In the genomic region with DNA sequence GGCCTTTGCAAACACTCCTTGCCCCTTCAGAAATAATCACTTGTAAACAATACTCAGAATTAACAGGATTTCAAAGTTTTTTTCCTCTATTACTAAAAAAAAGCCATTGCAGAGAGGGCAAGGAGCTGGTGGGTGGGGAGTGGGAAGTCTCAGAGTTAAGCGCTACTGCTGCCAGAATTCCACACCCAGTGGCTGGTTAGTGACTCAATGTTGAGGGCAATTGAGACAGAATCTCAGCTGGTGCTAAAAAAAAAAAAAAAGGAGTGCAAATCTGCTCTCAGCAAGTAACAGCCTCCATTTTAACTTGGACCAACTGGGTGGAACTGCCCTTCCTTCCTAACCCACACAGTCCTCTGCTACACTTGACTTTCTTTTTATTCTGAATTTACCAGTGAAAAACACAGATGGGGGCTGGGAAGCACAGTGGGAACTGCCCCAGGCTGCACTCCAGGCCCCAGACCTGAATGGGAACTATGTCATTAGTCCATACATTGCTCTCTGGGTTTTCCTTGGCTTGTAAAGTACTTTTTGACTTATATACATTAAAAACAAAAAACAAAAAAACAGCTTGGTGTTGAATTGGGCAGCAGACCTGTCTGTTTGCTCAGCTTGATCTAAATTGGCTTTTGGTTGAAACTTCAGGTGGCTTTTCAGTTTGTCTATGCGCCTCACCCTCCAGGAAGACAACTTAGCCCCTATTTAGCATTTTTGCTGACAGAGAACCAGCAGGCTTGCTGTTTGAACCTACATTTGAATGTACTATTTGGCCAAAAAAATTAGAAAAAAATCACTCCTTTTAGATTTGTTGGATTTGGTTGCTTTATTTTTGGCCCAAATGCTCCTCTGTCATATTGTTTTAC, we compare ENCODE assay signal across 10 cellular contexts.
A peak's percentile ranks its signal among the peaks of the same experiment; 100 is the strongest.
DNase-seq lines count a peak whose midpoint lies in the region; ATAC-seq and TF ChIP-seq lines count a peak whose summit lies in the region.
"Had no signal": no experiment of that assay in that cellular context is flagged by ENCODE, and none has a peak within 500 bp of the region (broad histone marks: within the 10 kb centered on the region; RNA-seq: fewer than 3 reads in every experiment).

No MANE protein-coding gene starts in this region.

- no peaks in the 10 kb centered on the region for H3K4me1 ChIP-seq in mesendoderm (ENCODE audit: control insufficient read depth, low read depth, low read length)

- no peak overlapping the region for H3K23ac ChIP-seq in mesendoderm (ENCODE audit: low read length)

- H3K27me3 ChIP-seq in mesendoderm (ENCODE audit: insufficient read depth, low read length, poor library complexity), result no peaks in the 10 kb centered on the region

- H3K9me3 Mint-ChIP-seq in central memory CD8-positive, alpha-beta T cell, result no peaks in the 10 kb centered on the region
- H3K9me3 Mint-ChIP-seq in type B pancreatic cell, result no peaks in the 10 kb centered on the region
- H3K9me3 Mint-ChIP-seq: activated T-helper 2 cell treated with anti-CD3 and anti-CD28 coated beads, Interferon-gamma antibody, Interleukin-2, Interleukin-4, amounts not matched to agents 10 μg/mL and 5 μg/mL and 100 μg/mL, durations not matched to agents 14 hours and 24 hours and 36 hours had no signal

- H3K18ac ChIP-seq in mesendoderm (ENCODE audit: low read length), result peak overlapping the region; percentile 98

- H3K79me2 ChIP-seq in mesendoderm (ENCODE audit: control insufficient read depth, insufficient read depth, low read length), result no peaks in the 10 kb centered on the region

- no peak overlapping the region for H3K4me3 Mint-ChIP-seq in central memory CD8-positive, alpha-beta T cell
- no peak overlapping the region for H3K4me3 Mint-ChIP-seq in type B pancreatic cell

- H2BK15ac ChIP-seq in mesendoderm (replicated peaks; ENCODE audit: low read depth), result peak overlapping the region; percentile 57

- no peaks in the 10 kb centered on the region for H3K36me3 Mint-ChIP-seq in central memory CD8-positive, alpha-beta T cell (ENCODE audit: insufficient read depth)
- H3K36me3 Mint-ChIP-seq in type B pancreatic cell, result peaks cover 3% of the 10 kb centered on the region

- H4K8ac ChIP-seq in mesendoderm (ENCODE audit: low read depth, low read length), result peak overlapping the region; percentile 16

- no CpG with 5 or more reads among the region's 2 CpGs for WGBS in mesendoderm (ENCODE audit: extremely low coverage, insufficient coverage, low lambda C conversion rate)

- no peak overlapping the region for H2BK5ac ChIP-seq in mesendoderm (ENCODE audit: low read length)

- peaks cover 60% of the 10 kb centered on the region for H3K4me1 Mint-ChIP-seq in central memory CD8-positive, alpha-beta T cell
- H3K4me1 Mint-ChIP-seq in type B pancreatic cell (ENCODE audit: unreplicated experiment), result peaks cover 19% of the 10 kb centered on the region

- H3K27ac ChIP-seq in mesendoderm (ENCODE audit: low read depth, low read length), result peak overlapping the region; percentile 69

- H3K9ac ChIP-seq in mesendoderm (ENCODE audit: low read length), result no peak overlapping the region

- no peak for TF ChIP-seq CTCF in type B pancreatic cell (conservative IDR thresholded peaks at IDR 0.05)

- no peak overlapping the region for H3K4me2 ChIP-seq in mesendoderm (ENCODE audit: low read length)

- peak overlapping the region; percentile 11 for H3K56ac ChIP-seq in mesendoderm (ENCODE audit: low read length)

- no peak for ATAC-seq in central memory CD8-positive, alpha-beta T cell (replicated peaks; ENCODE audit: extremely low read depth, poor library complexity, severe bottlenecking)

- no peak overlapping the region for H3K4ac ChIP-seq in mesendoderm (ENCODE audit: low read depth, low read length)

- H3K27ac Mint-ChIP-seq in central memory CD8-positive, alpha-beta T cell (ENCODE audit: low read depth), result peak overlapping the region; percentile 44
- no peak overlapping the region for H3K27ac Mint-ChIP-seq in type B pancreatic cell
- H3K27ac Mint-ChIP-seq: activated T-helper 2 cell treated with anti-CD3 and anti-CD28 coated beads, Interferon-gamma antibody, Interleukin-2, Interleukin-4, amounts not matched to agents 10 μg/mL and 5 μg/mL and 100 μg/mL, durations not matched to agents 14 hours and 24 hours and 36 hours had no signal

- H3K36me3 ChIP-seq in mesendoderm (ENCODE audit: control insufficient read depth, insufficient read depth, low read length), result no peaks in the 10 kb centered on the region

- no peak overlapping the region for H3K4me3 ChIP-seq in mesendoderm (ENCODE audit: low read length)

- no peak overlapping the region for H4K5ac ChIP-seq in mesendoderm (ENCODE audit: low read length)

- DNase-seq in COR-L47 (lab: John Stamatoyannopoulos, UW) (peak; percentile 65), NCI-H1092 treated with DMSO at 0.1 percent for 48 hours (lab: John Stamatoyannopoulos, UW) (peak; percentile 78), mesendoderm (peak; percentile 68), activated T-cell treated with anti-CD3 and anti-CD28 coated beads for 4 hours (no peak), NCI-H1436 treated with DMSO at 0.1 percent for 48 hours (lab: John Stamatoyannopoulos, UW) (no peak), type B pancreatic cell (ENCODE audit: extremely low spot score, unreplicated experiment) (no peak), NCI-H187 treated with DMSO at 0.1 percent for 48 hours (lab: John Stamatoyannopoulos, UW) (no peak)
- no peak for DNase-seq in central memory CD8-positive, alpha-beta T cell (ENCODE audit: low spot score in 2 of 2)
- DNase-seq: NCI-H187 had no signal

- H2BK120ac ChIP-seq in mesendoderm (ENCODE audit: low read depth, low read length), result peak overlapping the region; percentile 92

- no peaks in the 10 kb centered on the region for H3K79me1 ChIP-seq in mesendoderm (ENCODE audit: low read length)

- H3K27me3 Mint-ChIP-seq in central memory CD8-positive, alpha-beta T cell, result no peaks in the 10 kb centered on the region
- H3K27me3 Mint-ChIP-seq in type B pancreatic cell, result peaks cover 3% of the 10 kb centered on the region

- no peak overlapping the region for H2AK5ac ChIP-seq in mesendoderm (ENCODE audit: low read length)

Comparison
In these comparisons a context has a peak if more than half of its experiments do, and no peak if none do; other contexts are left out.
1. DNase-seq: peak in COR-L47 (single experiment), NCI-H1092 treated with DMSO at 0.1 percent for 48 hours (single experiment) and mesendoderm (single experiment); none in central memory CD8-positive, alpha-beta T cell (0 of 2), activated T-cell treated with anti-CD3 and anti-CD28 coated beads for 4 hours (single experiment), NCI-H1436 treated with DMSO at 0.1 percent for 48 hours (single experiment), type B pancreatic cell (single experiment) and NCI-H187 treated with DMSO at 0.1 percent for 48 hours (single experiment).